18 cellular contexts compared by ENCODE assay signal in genomic region chr10:78875932-78876331, GRCh38.
DNase-seq lines count a peak whose midpoint lies in the region; ATAC-seq and TF ChIP-seq lines count a peak whose summit lies in the region.
"Had no signal": no experiment of that assay in that cellular context is flagged by ENCODE, and none has a peak within 500 bp of the region (broad histone marks: within the 10 kb centered on the region; RNA-seq: fewer than 3 reads in every experiment).

No MANE protein-coding gene starts in this region.

- no peaks in the 10 kb centered on the region for H3K9me2 ChIP-seq in neural cell (ENCODE audit: insufficient read depth, low read length)

- peaks cover 30% of the 10 kb centered on the region for H3K27me3 Mint-ChIP-seq in endodermal cell (ENCODE audit: insufficient read depth)

- no peak for ATAC-seq in left ventricle myocardium superior
- ATAC-seq in body of pancreas, result no peak

- intact Hi-C loops in left ventricle myocardium superior (cut with micrococcal nuclease), result no loop called here
- intact Hi-C loops in body of pancreas (cut with DNase I), result no loop called here

- peak; percentile 9 for DNase-seq in right atrium auricular region (ENCODE audit: low spot score)
- no peak for DNase-seq in left ventricle myocardium superior
- DNase-seq in endodermal cell, result peak; percentile 47
- no peak for DNase-seq in glomerular visceral epithelial cell (ENCODE audit: extremely low spot score)
- DNase-seq in activated effector memory CD4-positive, alpha-beta T cell treated with Interleukin-2 at 50 U/mL for 16 hours, result no peak
- no peak for DNase-seq in body of pancreas
- DNase-seq: CD4-positive, CD25-positive, alpha-beta regulatory T cell; H9; HFFc6; IMR-90; KG1; MM.1S; NCI-H2029; NCI-H446; NCI-H524 treated with DMSO at 0.1 percent for 48 hours; NCI-H774 had no signal

- H3K27me3 ChIP-seq in right atrium auricular region (no peaks in the 10 kb centered on the region), endodermal cell (ENCODE audit: control insufficient read depth, insufficient read depth, low read length, poor library complexity, severe bottlenecking) (peaks cover 7% of the 10 kb centered on the region), neural cell (ENCODE audit: insufficient read depth, low read depth, low read length) (no peaks in the 10 kb centered on the region), body of pancreas (no peaks in the 10 kb centered on the region)
- H3K27me3 ChIP-seq: BLaER1 had no signal

- no peak overlapping the region for H3K27ac ChIP-seq in right atrium auricular region
- H3K27ac ChIP-seq in endodermal cell (ENCODE audit: low read depth, low read length), result no peak overlapping the region
- H3K27ac ChIP-seq in neural cell (ENCODE audit: low read length), result peak overlapping the region; percentile 45
- no peak overlapping the region for H3K27ac ChIP-seq in body of pancreas
- H3K27ac ChIP-seq: BLaER1 had no signal

- H3K4me2 ChIP-seq in neural cell (ENCODE audit: low read length), result no peak overlapping the region
- H3K4me2 ChIP-seq: BLaER1 had no signal

- H3K9ac ChIP-seq in endodermal cell (ENCODE audit: extremely low read depth, low read length, poor library complexity, severe bottlenecking), result no peak overlapping the region
- H3K9ac ChIP-seq in neural cell (ENCODE audit: low read length), result no peak overlapping the region
- H3K9ac ChIP-seq: BLaER1 had no signal

- no peaks in the 10 kb centered on the region for H3K79me2 ChIP-seq in neural cell (replicated peaks; ENCODE audit: insufficient read depth, low read length)

- WGBS in endodermal cell (ENCODE audit: insufficient coverage in 1 of 2, insufficient read length in 1 of 2), 2 experiments, result 52 to 67% methylated on average over 2 to 4 of the region's 4 CpGs
- 68 to 86% methylated on average over 4 of the region's 4 CpGs for WGBS in body of pancreas, 2 donors

- no peak for TF ChIP-seq RAD21 in neural cell (conservative IDR thresholded peaks at IDR 0.05)

- no peaks in the 10 kb centered on the region for H3K36me3 ChIP-seq in right atrium auricular region
- no peaks in the 10 kb centered on the region for H3K36me3 ChIP-seq in endodermal cell (ENCODE audit: control insufficient read depth, insufficient read depth, low read length)
- no peaks in the 10 kb centered on the region for H3K36me3 ChIP-seq in neural cell (ENCODE audit: insufficient read depth, low read length)
- H3K36me3 ChIP-seq in body of pancreas (replicated peaks in 1 of 2; ENCODE audit: insufficient read depth in 1 of 2, low read depth in 2 of 2), result no peaks in the 10 kb centered on the region
- H3K36me3 ChIP-seq: BLaER1 had no signal

- H3K4me3 Mint-ChIP-seq in endodermal cell, result no peak overlapping the region
- H3K4me3 Mint-ChIP-seq: CD4-positive, CD25-positive, alpha-beta regulatory T cell; H9; HFFc6 had no signal

- no peaks in the 10 kb centered on the region for H3F3A ChIP-seq in neural cell (ENCODE audit: insufficient read depth, low read length, poor library complexity, severe bottlenecking)

- no peak overlapping the region for H2AFZ ChIP-seq in neural cell (ENCODE audit: low read depth, low read length)

- TF ChIP-seq EP300 in neural cell (conservative IDR thresholded peaks at IDR 0.05; ENCODE audit: poor library complexity, severe bottlenecking), result no peak

- TF ChIP-seq CTCF in right atrium auricular region (IDR thresholded peaks at IDR 0.05) (no peak), endodermal cell (conservative IDR thresholded peaks at IDR 0.05) (no peak), neural cell (IDR thresholded peaks at IDR 0.05; ENCODE audit: poor library complexity, severe bottlenecking) (no peak), body of pancreas (IDR thresholded peaks at IDR 0.05) (no peak)

- H3K9me3 ChIP-seq in right atrium auricular region (peaks cover 0 to 14% of the 10 kb centered on the region in 2 donors), endodermal cell (ENCODE audit: control insufficient read depth, low read length) (peaks cover 7% of the 10 kb centered on the region), neural cell (ENCODE audit: low read length) (no peaks in the 10 kb centered on the region), body of pancreas (no peaks in the 10 kb centered on the region)

- H3K4me3 ChIP-seq in right atrium auricular region (no peak overlapping the region), endodermal cell (ENCODE audit: low read length) (no peak overlapping the region), neural cell (ENCODE audit: low read length) (no peak overlapping the region), body of pancreas (no peak overlapping the region)
- H3K4me3 ChIP-seq: BLaER1 had no signal

- no peak for TF ChIP-seq POLR2A in body of pancreas (IDR thresholded peaks at IDR 0.05)

- H3K9me3 Mint-ChIP-seq in endodermal cell, result no peaks in the 10 kb centered on the region

- H4K20me1 ChIP-seq in neural cell (ENCODE audit: insufficient read depth), result no peaks in the 10 kb centered on the region
- H4K20me1 ChIP-seq: BLaER1 had no signal

- H3K4me1 Mint-ChIP-seq in endodermal cell, result peaks cover 13% of the 10 kb centered on the region

- no peaks in the 10 kb centered on the region for H3K36me3 Mint-ChIP-seq in endodermal cell (ENCODE audit: low read depth)
- H3K36me3 Mint-ChIP-seq: CD4-positive, CD25-positive, alpha-beta regulatory T cell had no signal

- H3K4me1 ChIP-seq in right atrium auricular region, result no peaks in the 10 kb centered on the region
- no peaks in the 10 kb centered on the region for H3K4me1 ChIP-seq in endodermal cell (ENCODE audit: control insufficient read depth, insufficient read depth, low read length)
- H3K4me1 ChIP-seq in body of pancreas, result no peaks in the 10 kb centered on the region
- H3K4me1 ChIP-seq: BLaER1 had no signal

- H3K27ac Mint-ChIP-seq in endodermal cell, result no peak overlapping the region
- H3K27ac Mint-ChIP-seq: CD4-positive, CD25-positive, alpha-beta regulatory T cell; H9; HFFc6 had no signal

TF ChIP-seq in neural cell, 6 proteins besides CTCF, POLR2A, EP300 and RAD21:
- TF ChIP-seq MXI1 (conservative IDR thresholded peaks at IDR 0.05; ENCODE audit: poor library complexity, severe bottlenecking) (no peak), TAF1 (IDR thresholded peaks at IDR 0.05; ENCODE audit: low read depth) (no peak), SMC3 (conservative IDR thresholded peaks at IDR 0.05; ENCODE audit: poor library complexity) (no peak), EZH2 (IDR thresholded peaks at IDR 0.05; ENCODE audit: borderline replicate concordance, insufficient read depth, low read length, poor library complexity, severe bottlenecking) (no peak), REST (IDR thresholded peaks at IDR 0.05; ENCODE audit: borderline replicate concordance) (no peak), POLR2AphosphoS5 (IDR thresholded peaks at IDR 0.05) (no peak)

Comparison
In these comparisons a context has a peak if more than half of its experiments do, and no peak if none do; other contexts are left out.
1. DNase-seq: peak in right atrium auricular region (single experiment) and endodermal cell (single experiment); none in left ventricle myocardium superior (single experiment), glomerular visceral epithelial cell (single experiment), activated effector memory CD4-positive, alpha-beta T cell treated with Interleukin-2 at 50 U/mL for 16 hours (single experiment) and body of pancreas (0 of 4).